In the genomic region with DNA sequence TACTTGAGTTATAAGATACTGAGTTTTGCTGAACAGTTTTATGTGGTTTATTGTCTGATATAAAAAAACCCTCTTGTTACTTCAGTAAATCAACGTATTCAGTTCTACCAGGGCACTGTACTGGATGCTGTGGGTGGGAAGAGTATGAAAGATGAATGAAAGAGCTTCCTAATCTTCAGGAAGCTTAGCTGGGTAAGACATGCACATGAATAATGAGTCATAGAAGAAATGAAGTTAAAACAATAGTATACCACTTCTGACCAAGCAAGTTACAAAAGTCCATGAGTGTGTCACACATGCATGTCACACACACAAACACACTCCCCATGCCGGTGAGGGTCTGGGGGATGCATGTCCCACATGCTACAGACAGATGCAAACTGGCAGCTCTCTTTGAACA, we compare ENCODE assay signal across 25 cellular contexts.
A peak's percentile ranks its signal among the peaks of the same experiment; 100 is the strongest.
DNase-seq lines count a peak whose midpoint lies in the region; ATAC-seq, FAIRE-seq and TF ChIP-seq lines count a peak whose summit lies in the region.
"Had no signal": no experiment of that assay in that cellular context is flagged by ENCODE, and none has a peak within 500 bp of the region (broad histone marks: within the 10 kb centered on the region; RNA-seq: fewer than 3 reads in every experiment).

No MANE protein-coding gene starts in this region.

- no peaks in the 10 kb centered on the region for H3K36me3 Mint-ChIP-seq in astrocyte (ENCODE audit: low read depth, unreplicated experiment)
- H3K36me3 Mint-ChIP-seq: CD8-positive, alpha-beta T cell had no signal

- peaks cover 32% of the 10 kb centered on the region for H3K4me1 Mint-ChIP-seq in astrocyte (ENCODE audit: low read depth, unreplicated experiment)

- intact Hi-C loops in Right ventricle myocardium superior (cut with DNase I), result no loop called here
- intact Hi-C loops in kidney (cut with DNase I), result no loop called here

- no peak overlapping the region for H3K4me3 Mint-ChIP-seq in astrocyte (ENCODE audit: unreplicated experiment)
- H3K4me3 Mint-ChIP-seq: activated CD8-positive, alpha-beta T cell treated with anti-CD3 and anti-CD28 coated beads for 36 hours; CD8-positive, alpha-beta T cell had no signal

- H3K9me3 ChIP-seq in Loucy (ENCODE audit: insufficient read depth, low read depth, low read length), result no peaks in the 10 kb centered on the region
- H3K9me3 ChIP-seq in astrocyte (ENCODE audit: insufficient read depth, low read depth, low read length), result no peaks in the 10 kb centered on the region
- no peaks in the 10 kb centered on the region for H3K9me3 ChIP-seq in kidney (ENCODE audit: control insufficient read depth in 1 of 2, low read length in 2 of 2)
- H3K9me3 ChIP-seq: adrenal gland, MG63, Peyer's patch, tibial artery had no signal

- FAIRE-seq in astrocyte (lab: Jason Lieb, UNC), result no peak
- no peak for FAIRE-seq in kidney (lab: Jason Lieb, UNC)
- FAIRE-seq: GM12878 had no signal

- H3K9ac ChIP-seq in Loucy (ENCODE audit: low read depth, low read length, poor library complexity, severe bottlenecking), result no peak overlapping the region
- no peak overlapping the region for H3K9ac ChIP-seq in astrocyte (ENCODE audit: low read length)
- no peak overlapping the region for H3K9ac ChIP-seq in kidney (ENCODE audit: low read length in 2 of 2)

- peak overlapping the region; percentile 0 for H3K4me2 ChIP-seq in Loucy (ENCODE audit: low read depth, low read length, poor library complexity, severe bottlenecking)
- peak overlapping the region; percentile 6 for H3K4me2 ChIP-seq in astrocyte (ENCODE audit: low read length)

- H3K36me3 ChIP-seq in Loucy (ENCODE audit: insufficient read depth, low read length) (no peaks in the 10 kb centered on the region), astrocyte (ENCODE audit: insufficient read depth, low read length) (no peaks in the 10 kb centered on the region), kidney (ENCODE audit: control insufficient read depth in 1 of 2, insufficient read depth in 2 of 2, low read length in 2 of 2) (no peaks in the 10 kb centered on the region)
- H3K36me3 ChIP-seq: adrenal gland, MG63, Peyer's patch, tibial artery had no signal

- H3K9me3 Mint-ChIP-seq in astrocyte (ENCODE audit: unreplicated experiment), result no peaks in the 10 kb centered on the region
- H3K9me3 Mint-ChIP-seq: activated CD8-positive, alpha-beta T cell treated with anti-CD3 and anti-CD28 coated beads for 36 hours; CD8-positive, alpha-beta T cell had no signal

- H3K27ac Mint-ChIP-seq in astrocyte (ENCODE audit: unreplicated experiment), result peak overlapping the region; percentile 41
- H3K27ac Mint-ChIP-seq: activated CD8-positive, alpha-beta T cell treated with anti-CD3 and anti-CD28 coated beads for 36 hours; CD8-positive, alpha-beta T cell had no signal

- ATAC-seq in Right ventricle myocardium superior (ENCODE audit: poor library complexity) (no peak), HG03175 (IDR thresholded peaks at IDR 0.05; ENCODE audit: unreplicated experiment) (no peak)
- ATAC-seq: activated CD8-positive, alpha-beta T cell treated with anti-CD3 and anti-CD28 coated beads for 36 hours; CD8-positive, alpha-beta T cell; GM12878 had no signal

- H3F3A ChIP-seq in Loucy (ENCODE audit: low read depth), result no peaks in the 10 kb centered on the region

- H3K79me2 ChIP-seq in Loucy (ENCODE audit: insufficient read depth, low read length) (peaks cover 23% of the 10 kb centered on the region; the same call in 1 of the 2 replicates), astrocyte (ENCODE audit: insufficient read depth, low read length) (no peaks in the 10 kb centered on the region)

- H2AFZ ChIP-seq in Loucy (ENCODE audit: low read length) (no peak overlapping the region), astrocyte (ENCODE audit: low read depth, low read length) (no peak overlapping the region)

- H3K4me1 ChIP-seq in Loucy (ENCODE audit: insufficient read depth, low read length, poor library complexity, severe bottlenecking) (peaks cover 22% of the 10 kb centered on the region), astrocyte (ENCODE audit: insufficient read depth, low read length) (no peaks in the 10 kb centered on the region), kidney (ENCODE audit: control insufficient read depth in 1 of 2, insufficient read depth in 1 of 2, low read depth in 1 of 2, low read length in 2 of 2) (no peaks in the 10 kb centered on the region)
- H3K4me1 ChIP-seq: Peyer's patch, tibial artery had no signal

- H3K27ac ChIP-seq in astrocyte (ENCODE audit: low read depth, low read length) (no peak overlapping the region), kidney (ENCODE audit: low read depth in 2 of 2, low read length in 2 of 2) (no peak overlapping the region)
- H3K27ac ChIP-seq: adrenal gland, Peyer's patch, tibial artery had no signal

- no peak overlapping the region for H3K4me3 ChIP-seq in Loucy (ENCODE audit: low read length, poor library complexity, severe bottlenecking)
- no peak overlapping the region for H3K4me3 ChIP-seq in astrocyte (ENCODE audit: insufficient read depth, low read depth, low read length)
- H3K4me3 ChIP-seq in fibroblast of the aortic adventitia (ENCODE audit: low read depth, low read length), result no peak overlapping the region
- no peak overlapping the region for H3K4me3 ChIP-seq in kidney (ENCODE audit: low read length in 2 of 2)
- H3K4me3 ChIP-seq: adrenal gland, GM12878, MG63, Peyer's patch, tibial artery had no signal

- no peaks in the 10 kb centered on the region for H4K20me1 ChIP-seq in Loucy (ENCODE audit: insufficient read depth, low read length, poor library complexity, severe bottlenecking)
- no peaks in the 10 kb centered on the region for H4K20me1 ChIP-seq in astrocyte (ENCODE audit: insufficient read depth, low read length)

- H3K27me3 Mint-ChIP-seq in astrocyte (ENCODE audit: low read depth, unreplicated experiment), result no peaks in the 10 kb centered on the region

- no peaks in the 10 kb centered on the region for H3K9me2 ChIP-seq in Loucy (replicated peaks; ENCODE audit: low read depth, low read length)

- DNase-seq in astrocyte (ENCODE audit: low read depth) (peak; percentile 49), fibroblast of the aortic adventitia (ENCODE audit: low read depth) (peak; percentile 37), renal cortical epithelial cell (ENCODE audit: low read depth) (peak; percentile 54), Right ventricle myocardium superior (no peak), kidney (no peak), NCI-H2107 treated with DMSO at 0.1 percent for 48 hours (lab: John Stamatoyannopoulos, UW; ENCODE audit: unreplicated experiment) (no peak)
- DNase-seq: activated CD4-positive, CD25-positive, alpha-beta regulatory T cell; activated CD8-positive, alpha-beta T cell treated with anti-CD3 and anti-CD28 coated beads for 36 hours; activated T-cell treated with anti-CD3 and anti-CD28 coated beads for 4 hours; adrenal gland; caudate nucleus; CD8-positive, alpha-beta T cell; DMS79; erythroblast; MG63; NCI-H1417; occipital lobe; Peyer's patch; stimulated activated CD4-positive, alpha-beta T cell treated with anti-CD3 and anti-CD28 coated beads, Interleukin-4, amount 100 ng/mL, for 1 hour; stimulated activated naive CD4-positive, alpha-beta T cell treated with Interleukin-2 at 50 U/mL for 16 hours; T1000; tibial artery had no signal

- H3K27me3 ChIP-seq in Loucy (ENCODE audit: insufficient read depth, low read length, poor library complexity, severe bottlenecking), result no peaks in the 10 kb centered on the region
- no peaks in the 10 kb centered on the region for H3K27me3 ChIP-seq in astrocyte (ENCODE audit: insufficient read depth, low read length)
- H3K27me3 ChIP-seq: adrenal gland, MG63, Peyer's patch, tibial artery had no signal

- TF ChIP-seq CTCF in Loucy (conservative IDR thresholded peaks at IDR 0.05; ENCODE audit: low read length), result no peak
- no peak for TF ChIP-seq CTCF in astrocyte (IDR thresholded peaks at IDR 0.05; ENCODE audit: insufficient read depth, low read depth, low read length)
- no peak for TF ChIP-seq CTCF in fibroblast of the aortic adventitia (IDR thresholded peaks at IDR 0.05; ENCODE audit: insufficient read depth, low read length)
- TF ChIP-seq CTCF in kidney (IDR thresholded peaks at IDR 0.05; ENCODE audit: borderline replicate concordance, extremely low read depth, insufficient read depth), result no peak

Comparison
In these comparisons a context has a peak if more than half of its experiments do, and no peak if none do; other contexts are left out.
1. DNase-seq: peak in astrocyte (single experiment), fibroblast of the aortic adventitia (single experiment) and renal cortical epithelial cell (single experiment); none in Right ventricle myocardium superior (single experiment), kidney (single experiment) and NCI-H2107 treated with DMSO at 0.1 percent for 48 hours (single experiment).